In genomic region chr5:16665611-16666010, GRCh38 we compare ENCODE assay signal across 18 cellular contexts. TPM values are rescaled to one million over a fixed set of nuclear protein-coding genes. Genes with fewer than 3 reads are reported as not detected.
A peak's percentile ranks its signal among the peaks of the same experiment; 100 is the strongest.
DNase-seq lines count a peak whose midpoint lies in the region; ATAC-seq and TF ChIP-seq lines count a peak whose summit lies in the region.
"Had no signal": no experiment of that assay in that cellular context is flagged by ENCODE, and none has a peak within 500 bp of the region (broad histone marks: within the 10 kb centered on the region; RNA-seq: fewer than 3 reads in every experiment).

No MANE protein-coding gene starts in this region.

- no peak overlapping the region for H3K4me3 Mint-ChIP-seq in Calu3 (ENCODE audit: low read depth, unreplicated experiment)
- H3K4me3 Mint-ChIP-seq: H9 had no signal

- H3K4me3 ChIP-seq in Panc1 (ENCODE audit: low read depth in 2 of 2, low read length in 2 of 2) (no peak overlapping the region), fibroblast of pulmonary artery (replicated peaks; ENCODE audit: low read depth, low read length) (no peak overlapping the region), prostate gland (no peak overlapping the region)
- H3K4me3 ChIP-seq: GM12878, Peyer's patch had no signal

- ATAC-seq in Panc1 = no peak
- ATAC-seq in HG03571 (IDR thresholded peaks at IDR 0.05; ENCODE audit: unreplicated experiment) = no peak
- ATAC-seq: GM12878 had no signal

- CTCF ChIA-PET in Calu3 (lab: Charles Lee) (no interaction called here), Panc1 (lab: Charles Lee) (no interaction called here)

- H3K27me3 ChIP-seq in Panc1 (ENCODE audit: control insufficient read depth, insufficient read depth, low read length) (no peaks in the 10 kb centered on the region), prostate gland (replicated peaks; ENCODE audit: insufficient read depth) (no peaks in the 10 kb centered on the region)
- H3K27me3 ChIP-seq: Peyer's patch had no signal

- H3K4me1 ChIP-seq in Panc1 (ENCODE audit: control insufficient read depth, insufficient read depth, low read length) = no peaks in the 10 kb centered on the region
- H3K4me1 ChIP-seq in prostate gland (replicated peaks) = no peaks in the 10 kb centered on the region
- H3K4me1 ChIP-seq: Peyer's patch had no signal

- H3K36me3 ChIP-seq in Panc1 (ENCODE audit: control insufficient read depth, insufficient read depth, low read length) = peaks cover 6% of the 10 kb centered on the region; the same call in 1 of the 2 replicates
- no peaks in the 10 kb centered on the region for H3K36me3 ChIP-seq in prostate gland

- DNase-seq in Calu3 = no peak
- DNase-seq in Panc1 (ENCODE audit: low read depth, low spot score) = no peak
- peak; percentile 22 for DNase-seq in fibroblast of pulmonary artery (ENCODE audit: low read depth)
- DNase-seq in prostate gland (ENCODE audit: low spot score) = no peak
- DNase-seq in DMS79 treated with DMSO at 0.1 percent for 48 hours (lab: John Stamatoyannopoulos, UW) = no peak
- DNase-seq in NCI-H1092 treated with DMSO at 0.1 percent for 48 hours (lab: John Stamatoyannopoulos, UW) = no peak
- DNase-seq: C1 segment of cervical spinal cord, DMS53, H9, NCI-H187 treated with DMSO at 0.1 percent for 48 hours, NCI-H2171 treated with DMSO at 0.1 percent for 48 hours, NCI-H774, Peyer's patch, Right ventricle myocardium superior had no signal

- no peak overlapping the region for H3K27ac Mint-ChIP-seq in Calu3 (ENCODE audit: unreplicated experiment)

- no peak for TF ChIP-seq CTCF in Calu3 (IDR thresholded peaks at IDR 0.05; ENCODE audit: unreplicated experiment)
- no peak for TF ChIP-seq CTCF in Panc1 (IDR thresholded peaks at IDR 0.05)
- no peak for TF ChIP-seq CTCF in fibroblast of pulmonary artery (IDR thresholded peaks at IDR 0.05; ENCODE audit: low read length, missing control alignments)
- TF ChIP-seq CTCF in prostate gland (IDR thresholded peaks at IDR 0.05) = no peak

- BruUV-seq in Calu3 (replicated peaks; lab: Mats Ljungman, UMichigan) (TSS peak; percentile 47), Panc1 (replicated peaks; lab: Mats Ljungman, UMichigan) (TSS peak; percentile 87)

- intact Hi-C loops in Calu3 (cut with micrococcal nuclease; ENCODE audit: unreplicated experiment) (loop anchor here (2.0 kb wide), 1 partner anchor 177 kb away; no protein-coding TSS in a partner anchor), Panc1 (cut with micrococcal nuclease; ENCODE audit: unreplicated experiment) (no loop called here), prostate gland (cut with DNase I) (no loop called here)

- no peaks in the 10 kb centered on the region for H3K27me3 Mint-ChIP-seq in Calu3 (ENCODE audit: unreplicated experiment)

- no peak for TF ChIP-seq POLR2A in prostate gland (IDR thresholded peaks at IDR 0.05)

- H3K27ac ChIP-seq in Panc1 (ENCODE audit: low read length) (no peak overlapping the region), prostate gland (peak overlapping the region; percentile 64 to 69)
- H3K27ac ChIP-seq: HL-60, KMS-11, Peyer's patch had no signal

- peaks cover 74% of the 10 kb centered on the region for H3K36me3 Mint-ChIP-seq in Calu3 (ENCODE audit: insufficient read depth, unreplicated experiment)

- H3K9me3 Mint-ChIP-seq in Calu3 (ENCODE audit: low read depth, unreplicated experiment) = no peaks in the 10 kb centered on the region
- H3K9me3 Mint-ChIP-seq: H9 had no signal

- no peaks in the 10 kb centered on the region for H3K4me1 Mint-ChIP-seq in Calu3 (ENCODE audit: low read depth, unreplicated experiment)
- H3K4me1 Mint-ChIP-seq: H9 had no signal

- POLR2A ChIA-PET in Panc1 (lab: Charles Lee) = no interaction called here

- WGBS in prostate gland = 31% methylated on average over 2 of the region's 2 CpGs

- in situ Hi-C loops in Panc1 (cut with HindIII; ENCODE audit: low pct_unique_long_range_greater_than_20kb, low sequenced_read_pairs) = no loop called here

- no peaks in the 10 kb centered on the region for H3K9me3 ChIP-seq in Panc1 (ENCODE audit: control insufficient read depth, insufficient read depth, low read depth, low read length)
- H3K9me3 ChIP-seq in prostate gland = no peaks in the 10 kb centered on the region
- H3K9me3 ChIP-seq: Peyer's patch had no signal

RNA-seq across cellular contexts. Expression of gene RETREG1, which starts 48.8 kb away (rescaled TPM):
- 12.0 and 15.4 TPM in 2 replicates for total RNA-seq in Calu3 (2022)
- 0.74 TPM for total RNA-seq in Panc1 (2021; ENCODE audit: unreplicated experiment)
- polyA plus RNA-seq in Panc1 (2012; ENCODE audit: insufficient read length) = 1.1 TPM
- total RNA-seq in prostate gland = 10 to 100 TPM; 13.5 to 18.4 TPM
